Comparison of ENCODE assay signal across 9 cellular contexts in the genomic region with DNA sequence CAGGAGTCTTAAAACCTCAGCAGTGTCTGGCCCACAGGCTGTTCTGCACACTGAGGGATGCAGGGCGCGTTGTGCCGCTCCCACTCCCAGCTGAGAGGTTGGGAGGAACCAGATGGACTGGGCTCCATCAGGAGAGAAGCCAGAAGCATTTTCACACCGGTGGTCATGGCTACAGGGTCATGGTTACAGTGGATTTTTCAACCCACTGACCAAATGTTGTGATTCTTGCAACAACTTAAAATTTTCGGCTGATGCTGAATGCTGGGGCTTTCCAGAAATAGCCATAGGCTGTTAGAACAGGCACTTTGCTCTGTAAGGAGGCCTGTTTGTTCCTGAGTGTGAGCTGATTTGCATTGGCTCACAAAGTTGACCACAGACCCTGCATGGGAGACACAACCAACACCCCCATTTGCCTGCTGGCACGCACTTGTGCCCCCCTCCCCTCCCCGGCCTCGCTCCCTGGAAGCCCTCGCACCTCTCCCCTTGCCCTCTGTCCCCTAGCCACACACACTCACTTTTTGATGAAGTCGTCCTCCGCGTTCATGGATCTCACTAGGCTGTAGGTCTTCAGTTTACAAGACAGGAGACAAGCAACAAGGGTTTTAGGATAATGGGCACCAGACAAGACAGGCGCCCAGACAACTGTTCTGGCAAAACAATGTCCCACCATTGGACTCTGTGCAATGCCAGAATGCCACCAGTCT. TPM values are rescaled to one million over a fixed set of nuclear protein-coding genes. Genes with fewer than 3 reads are reported as not detected.
DNase-seq lines count a peak whose midpoint lies in the region; ATAC-seq, FAIRE-seq and TF ChIP-seq lines count a peak whose summit lies in the region.
"Had no signal": no experiment of that assay in that cellular context is flagged by ENCODE, and none has a peak within 500 bp of the region (broad histone marks: within the 10 kb centered on the region; RNA-seq: fewer than 3 reads in every experiment).

No MANE protein-coding gene starts in this region.

- peaks cover 73% of the 10 kb centered on the region for H4K20me1 ChIP-seq in astrocyte (ENCODE audit: insufficient read depth, low read length)
- peaks cover 52% of the 10 kb centered on the region for H4K20me1 ChIP-seq in neural progenitor cell (ENCODE audit: low read depth)

- no peaks in the 10 kb centered on the region for H3K27me3 ChIP-seq in astrocyte (ENCODE audit: insufficient read depth, low read length)
- no peaks in the 10 kb centered on the region for H3K27me3 ChIP-seq in neural progenitor cell
- no peaks in the 10 kb centered on the region for H3K27me3 ChIP-seq in endodermal cell (ENCODE audit: control insufficient read depth, insufficient read depth, low read length, poor library complexity, severe bottlenecking)

- H3K79me2 ChIP-seq in astrocyte (ENCODE audit: insufficient read depth, low read length) (peaks cover 73% of the 10 kb centered on the region), neural progenitor cell (ENCODE audit: low read depth) (peaks cover 56% of the 10 kb centered on the region)

- 84 to 86% methylated on average over 10 to 13 of the region's 13 CpGs for WGBS in endodermal cell (ENCODE audit: insufficient coverage in 1 of 2, insufficient read length in 1 of 2), 2 experiments

- H3K27me3 Mint-ChIP-seq in astrocyte (ENCODE audit: low read depth, unreplicated experiment) (no peaks in the 10 kb centered on the region), neural progenitor cell (ENCODE audit: insufficient read depth, low read depth) (peaks cover 5% of the 10 kb centered on the region), endodermal cell (ENCODE audit: insufficient read depth) (peaks cover 36% of the 10 kb centered on the region)

- H3K4me3 Mint-ChIP-seq in astrocyte (ENCODE audit: unreplicated experiment) (no peak overlapping the region), neural progenitor cell (peak overlapping the region; percentile 55), endodermal cell (no peak overlapping the region)

- H3K4me1 ChIP-seq in astrocyte (ENCODE audit: insufficient read depth, low read length) (peaks cover 47% of the 10 kb centered on the region), neural progenitor cell (peaks cover 38% of the 10 kb centered on the region), endodermal cell (ENCODE audit: control insufficient read depth, insufficient read depth, low read length) (peaks cover 18% of the 10 kb centered on the region)

- H3K36me3 ChIP-seq in astrocyte (ENCODE audit: insufficient read depth, low read length) (no peaks in the 10 kb centered on the region), neural progenitor cell (no peaks in the 10 kb centered on the region), endodermal cell (ENCODE audit: control insufficient read depth, insufficient read depth, low read length) (no peaks in the 10 kb centered on the region)

- no peak overlapping the region for H2AFZ ChIP-seq in astrocyte (ENCODE audit: low read depth, low read length)
- H2AFZ ChIP-seq in neural progenitor cell (replicated peaks), result no peak overlapping the region

- H3K36me3 Mint-ChIP-seq in astrocyte (ENCODE audit: low read depth, unreplicated experiment) (no peaks in the 10 kb centered on the region), neural progenitor cell (peaks cover 7% of the 10 kb centered on the region), endodermal cell (ENCODE audit: low read depth) (peaks cover 4% of the 10 kb centered on the region)

- H3K4me2 ChIP-seq in astrocyte (ENCODE audit: low read length), result peak overlapping the region; percentile 20
- H3K4me2 ChIP-seq in neural progenitor cell, result no peak overlapping the region

- H3K4me3 ChIP-seq in astrocyte (ENCODE audit: insufficient read depth, low read depth, low read length), result no peak overlapping the region
- no peak overlapping the region for H3K4me3 ChIP-seq in neural progenitor cell
- no peak overlapping the region for H3K4me3 ChIP-seq in coronary artery
- no peak overlapping the region for H3K4me3 ChIP-seq in endodermal cell (ENCODE audit: low read length)

- no peaks in the 10 kb centered on the region for H3K9me3 ChIP-seq in astrocyte (ENCODE audit: insufficient read depth, low read depth, low read length)
- no peaks in the 10 kb centered on the region for H3K9me3 ChIP-seq in neural progenitor cell (ENCODE audit: low read depth)
- no peaks in the 10 kb centered on the region for H3K9me3 ChIP-seq in endodermal cell (ENCODE audit: control insufficient read depth, low read length)

- H3K4me1 Mint-ChIP-seq in astrocyte (ENCODE audit: low read depth, unreplicated experiment) (peaks cover 48% of the 10 kb centered on the region), neural progenitor cell (peaks cover 69% of the 10 kb centered on the region), endodermal cell (peaks cover 52% of the 10 kb centered on the region)

- no peak overlapping the region for H3K27ac ChIP-seq in astrocyte (ENCODE audit: low read depth, low read length)
- H3K27ac ChIP-seq in neural progenitor cell, result no peak overlapping the region
- H3K27ac ChIP-seq in coronary artery, result no peak overlapping the region
- H3K27ac ChIP-seq in endodermal cell (ENCODE audit: low read depth, low read length), result no peak overlapping the region
- H3K27ac ChIP-seq: HL-60 had no signal

- H3F3A ChIP-seq in neural progenitor cell (ENCODE audit: low read depth), result peaks cover 10% of the 10 kb centered on the region

- H3K27ac Mint-ChIP-seq in astrocyte (ENCODE audit: unreplicated experiment) (no peak overlapping the region), neural progenitor cell (no peak overlapping the region), endodermal cell (no peak overlapping the region)

- peaks cover 4% of the 10 kb centered on the region for H3K9me3 Mint-ChIP-seq in astrocyte (ENCODE audit: unreplicated experiment)
- H3K9me3 Mint-ChIP-seq in neural progenitor cell, result no peaks in the 10 kb centered on the region
- no peaks in the 10 kb centered on the region for H3K9me3 Mint-ChIP-seq in endodermal cell

- no peak overlapping the region for H3K9ac ChIP-seq in astrocyte (ENCODE audit: low read length)
- no peak overlapping the region for H3K9ac ChIP-seq in neural progenitor cell
- H3K9ac ChIP-seq in endodermal cell (ENCODE audit: extremely low read depth, low read length, poor library complexity, severe bottlenecking), result no peak overlapping the region

- peak; percentile 8 for ATAC-seq in HG02852 (IDR thresholded peaks at IDR 0.05; ENCODE audit: unreplicated experiment)

- in situ Hi-C loops in GM13977 (cut with MboI; ENCODE audit: low pct_unique_long_range_greater_than_20kb, low sequenced_read_pairs, unreplicated experiment), result no loop called here

- peak; percentile 55 for DNase-seq in GM13977 (ENCODE audit: low spot score)
- DNase-seq in astrocyte (ENCODE audit: low read depth), result no peak
- DNase-seq in neural progenitor cell (ENCODE audit: low spot score), result no peak
- DNase-seq in coronary artery (ENCODE audit: low spot score), result no peak
- DNase-seq in frontal cortex (ENCODE audit: low spot score in 2 of 2), result no peak
- no peak for DNase-seq in endodermal cell
- no peak for DNase-seq in HT-29 (ENCODE audit: low spot score)

- TF ChIP-seq CTCF in GM13977 (IDR thresholded peaks at IDR 0.05; ENCODE audit: extremely low read depth, insufficient read depth, missing control alignments) (no peak), astrocyte (IDR thresholded peaks at IDR 0.05; ENCODE audit: insufficient read depth, low read depth, low read length) (no peak), neural progenitor cell (IDR thresholded peaks at IDR 0.05) (no peak), coronary artery (IDR thresholded peaks at IDR 0.05) (no peak), endodermal cell (conservative IDR thresholded peaks at IDR 0.05) (no peak)

- FAIRE-seq in astrocyte (lab: Jason Lieb, UNC) (no peak), frontal cortex (lab: Jason Lieb, UNC) (no peak)

RNA-seq across cellular contexts. Expression of gene LPIN1, which starts 3.4 kb away (rescaled TPM):
- total RNA-seq in astrocyte (16.1 and 23.4 TPM in 2 replicates), neural progenitor cell (ENCODE audit: low replicate concordance) (18.0 and 22.9 TPM in 2 replicates), frontal cortex (28.1 TPM), endodermal cell (10 to 100 TPM; 23.9 to 24.3 TPM)
- 20.8 TPM for polyA plus RNA-seq in endodermal cell (2013, experiment 1 of 2)
- 17.4 TPM for polyA plus RNA-seq in endodermal cell (2013, experiment 2 of 2)
- 5.6 and 6.8 TPM in 2 replicates for total RNA-seq in HT-29 (2014; rRNA removed; shearing (Covaris generic))
